10 cellular contexts compared by ENCODE assay signal in the genomic region with DNA sequence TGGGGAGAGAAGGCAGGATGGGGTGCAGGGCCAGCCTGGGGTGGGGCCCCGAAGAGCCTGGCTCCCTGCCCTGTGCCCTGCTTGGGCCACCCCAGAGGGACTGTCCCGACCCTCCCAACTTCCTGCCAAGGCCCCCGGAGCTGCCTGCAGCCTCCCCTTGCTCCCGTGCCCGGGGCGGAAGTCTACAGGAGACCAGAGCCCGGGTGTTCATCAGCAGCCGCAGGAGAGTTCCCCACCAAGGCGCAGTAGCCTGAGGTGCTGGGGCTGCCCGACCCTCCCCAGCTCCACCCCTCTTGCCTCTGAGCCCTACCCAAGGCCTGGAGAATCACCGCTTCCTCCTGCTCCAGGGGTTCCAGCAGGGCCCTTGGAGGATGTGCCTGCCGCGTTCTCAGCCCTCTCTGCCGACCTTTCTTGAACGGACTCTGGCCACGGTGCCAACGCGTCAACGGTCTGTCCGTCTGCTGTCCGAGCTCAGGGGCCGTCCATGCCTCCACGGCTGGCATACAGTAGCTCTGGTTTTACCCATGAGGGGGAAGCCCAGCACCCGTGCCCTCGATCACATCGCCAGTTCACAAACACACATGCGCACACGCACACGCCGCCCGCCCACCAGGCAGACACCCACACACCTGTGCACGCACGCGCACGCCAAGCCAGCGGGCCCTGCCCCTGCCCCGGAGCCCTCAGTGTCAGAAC. TPM values are rescaled to one million over a fixed set of nuclear protein-coding genes. Genes with fewer than 3 reads are reported as not detected.
A peak's percentile ranks its signal among the peaks of the same experiment; 100 is the strongest.
DNase-seq lines count a peak whose midpoint lies in the region; ATAC-seq and TF ChIP-seq lines count a peak whose summit lies in the region.
"Had no signal": no experiment of that assay in that cellular context is flagged by ENCODE, and none has a peak within 500 bp of the region (broad histone marks: within the 10 kb centered on the region; RNA-seq: fewer than 3 reads in every experiment).

No MANE protein-coding gene starts in this region.

- 54% methylated on average over 37 of the region's 37 CpGs for WGBS in urinary bladder

- TF ChIP-seq CTCF in colonic mucosa (IDR thresholded peaks at IDR 0.05) (no peak), mucosa of descending colon (IDR thresholded peaks at IDR 0.05) (no peak)

- H3K27me3 ChIP-seq in colonic mucosa = no peaks in the 10 kb centered on the region

- H3K9ac ChIP-seq in colonic mucosa (ENCODE audit: low read depth in 2 of 2, low read length in 2 of 2) = peak overlapping the region; percentile 1 to 51

- no peaks in the 10 kb centered on the region for H3K9me3 ChIP-seq in colonic mucosa
- no peaks in the 10 kb centered on the region for H3K9me3 ChIP-seq in mucosa of descending colon

- H3K4me1 ChIP-seq in colonic mucosa (peaks cover 47% of the 10 kb centered on the region), mucosa of descending colon (ENCODE audit: low read depth) (peaks cover 50% of the 10 kb centered on the region), urinary bladder (ENCODE audit: insufficient read depth) (no peaks in the 10 kb centered on the region)

- H3K36me3 ChIP-seq in colonic mucosa (peaks cover 3% of the 10 kb centered on the region), mucosa of descending colon (ENCODE audit: low read depth) (peaks cover 6% of the 10 kb centered on the region), urinary bladder (ENCODE audit: insufficient read depth) (peaks cover 4% of the 10 kb centered on the region)

- intact Hi-C loops in Right ventricle myocardium inferior (cut with DNase I) = loop anchor here (5.0 kb wide), 2 partner anchors 36 to 39 kb away; partner anchors contain the start of genes CTBP1 and SPON2
- intact Hi-C loops in cardiac septum (cut with DNase I) = loop anchor here (2.0 kb wide), 1 partner anchor 14 kb away; no protein-coding TSS in a partner anchor
- intact Hi-C loops in colonic mucosa (cut with DNase I) = loop anchor here (5.0 kb wide), 1 partner anchor 34 kb away; no protein-coding TSS in a partner anchor
- intact Hi-C loops in mucosa of descending colon (cut with DNase I, micrococcal nuclease) = no loop called here

- H3K27ac ChIP-seq in colonic mucosa (peak overlapping the region; percentile 63), urinary bladder (ENCODE audit: low read depth) (peak overlapping the region; percentile 61)

- H3K4me3 ChIP-seq in colonic mucosa (peak overlapping the region; percentile 7), mucosa of descending colon (no peak overlapping the region), urinary bladder (ENCODE audit: low read depth, low read length) (no peak overlapping the region)

- ATAC-seq in Right ventricle myocardium inferior = no peak
- peak; percentile 37 for ATAC-seq in mucosa of descending colon
- ATAC-seq in HG03139 (IDR thresholded peaks at IDR 0.05; ENCODE audit: unreplicated experiment) = no peak
- ATAC-seq in HG03135 (IDR thresholded peaks at IDR 0.05; ENCODE audit: unreplicated experiment) = no peak

- DNase-seq in Right ventricle myocardium inferior (ENCODE audit: missing footprints) (peak; percentile 76), cardiac septum (ENCODE audit: low spot score) (no peak), colonic mucosa (no peak), mucosa of descending colon (peak in 2 of 3 donors; percentile 53 to 72), NCI-H2196 (lab: John Stamatoyannopoulos, UW; ENCODE audit: unreplicated experiment) (no peak)
- DNase-seq: NCI-H1436; stimulated activated CD4-positive, alpha-beta T cell treated with anti-CD3 and anti-CD28 coated beads, Interleukin-4, amount 100 ng/mL, for 24 hours had no signal

RNA-seq across cellular contexts. Expression of gene SPON2, which starts 36.0 kb away (rescaled TPM):
- total RNA-seq in Right ventricle myocardium inferior (22.6 TPM), cardiac septum (19.8 TPM), colonic mucosa (10 to 100 TPM; 22.0 to 22.4 TPM), mucosa of descending colon (10 to 100 TPM; 19.6 to 42.1 (median 41.4) TPM), urinary bladder (119 TPM)
- polyA plus RNA-seq in urinary bladder = 123 TPM

RNA-seq across cellular contexts. Expression of gene CTBP1, which starts 40.5 kb away (rescaled TPM):
- total RNA-seq in Right ventricle myocardium inferior (121 TPM), cardiac septum (129 TPM), colonic mucosa (100 to 1,000 TPM; 137 to 200 TPM), mucosa of descending colon (100 to 1,000 TPM; 151 to 188 (median 168) TPM), urinary bladder (85.9 TPM)
- polyA plus RNA-seq in urinary bladder = 140 TPM

Comparison
In these comparisons a context has a peak if more than half of its experiments do, and no peak if none do; other contexts are left out.
1. DNase-seq: peak in Right ventricle myocardium inferior (single experiment) and mucosa of descending colon (2 of 3); none in cardiac septum (single experiment), colonic mucosa (single experiment) and NCI-H2196 (single experiment).
2. intact Hi-C loops: an anchor here in Right ventricle myocardium inferior (5.0 kb wide), cardiac septum (2.0 kb wide) and colonic mucosa (5.0 kb wide); none called in mucosa of descending colon.